Comparison of ENCODE assay signal across 11 cellular contexts in genomic region chr5:61301345-61301744, GRCh38. TPM values are rescaled to one million over a fixed set of nuclear protein-coding genes. Genes with fewer than 3 reads are reported as not detected.
A peak's percentile ranks its signal among the peaks of the same experiment; 100 is the strongest.
DNase-seq lines count a peak whose midpoint lies in the region; TF ChIP-seq lines count a peak whose summit lies in the region.
"Had no signal": no experiment of that assay in that cellular context is flagged by ENCODE, and none has a peak within 500 bp of the region (broad histone marks: within the 10 kb centered on the region; RNA-seq: fewer than 3 reads in every experiment).

No MANE protein-coding gene starts in this region.

- H3K9me3 ChIP-seq in thymus (ENCODE audit: control insufficient read depth) = no peaks in the 10 kb centered on the region

- H3K27me3 ChIP-seq in thymus (ENCODE audit: control insufficient read depth, insufficient read depth) = no peaks in the 10 kb centered on the region

- no peaks in the 10 kb centered on the region for H3K9me3 Mint-ChIP-seq in HFFc6
- H3K9me3 Mint-ChIP-seq: stimulated activated memory B cell treated with anti-CD40 and anti-IgM and Interleukin-4, amounts not matched to agents 10 μg/mL and 1 μg/mL and 100 μg/mL, for 72 hours had no signal

- peak; percentile 33; the same call in 1 of the 2 replicates for TF ChIP-seq CTCF in HFFc6 (IDR thresholded peaks at IDR 0.05)

- H3K27me3 Mint-ChIP-seq in HFFc6 (ENCODE audit: insufficient read depth) = peaks cover 1% of the 10 kb centered on the region

- WGBS in thymus = 90% methylated on average over 1 of the region's 1 CpG

- no peaks in the 10 kb centered on the region for H3K36me3 ChIP-seq in thymus (ENCODE audit: control insufficient read depth, insufficient read depth)

- peak overlapping the region; percentile 99 for H3K27ac Mint-ChIP-seq in HFFc6
- H3K27ac Mint-ChIP-seq: stimulated activated memory B cell treated with anti-CD40 and anti-IgM and Interleukin-4, amounts not matched to agents 10 μg/mL and 1 μg/mL and 100 μg/mL, for 72 hours had no signal

- peak overlapping the region; percentile 88 for H3K4me3 Mint-ChIP-seq in HFFc6
- H3K4me3 Mint-ChIP-seq: stimulated activated memory B cell treated with anti-CD40 and anti-IgM and Interleukin-4, amounts not matched to agents 10 μg/mL and 1 μg/mL and 100 μg/mL, for 72 hours had no signal

- H3K4me1 ChIP-seq in thymus (ENCODE audit: control insufficient read depth, insufficient read depth, low read length) = no peaks in the 10 kb centered on the region

- DNase-seq in HFFc6 (peak; percentile 77), caudate nucleus (lab: John Stamatoyannopoulos, UW) (peak in 18 of 61 donors; percentile 6 to 80 (median 34)), iris pigment epithelial cell (ENCODE audit: low read depth) (peak; percentile 49), iPS-NIHi7 (ENCODE audit: extremely low spot score) (no peak), NCI-H345 treated with DMSO at 0.1 percent for 48 hours (lab: John Stamatoyannopoulos, UW; ENCODE audit: unreplicated experiment) (no peak), HuH-7 (ENCODE audit: low spot score) (no peak)
- DNase-seq in activated CD4-positive, alpha-beta T cell treated with anti-CD3 and anti-CD28 coated beads for 1 hour = no peak
- DNase-seq: NCI-H187, SHP77 treated with DMSO at 0.1 percent for 48 hours had no signal

- no peak overlapping the region for H3K4me3 ChIP-seq in thymus (ENCODE audit: low read length)

- peaks cover 93% of the 10 kb centered on the region for H3K4me1 Mint-ChIP-seq in HFFc6 (ENCODE audit: low read depth)

- peaks cover 11% of the 10 kb centered on the region; the same call in 1 of the 2 replicates for H3K36me3 Mint-ChIP-seq in HFFc6 (ENCODE audit: low read depth)
- H3K36me3 Mint-ChIP-seq: stimulated activated memory B cell treated with anti-CD40 and anti-IgM and Interleukin-4, amounts not matched to agents 10 μg/mL and 1 μg/mL and 100 μg/mL, for 72 hours had no signal

- H3K27ac ChIP-seq in caudate nucleus (ENCODE audit: low read depth, low read length) = peak overlapping the region; percentile 58
- peak overlapping the region; percentile 42 for H3K27ac ChIP-seq in thymus (ENCODE audit: low read depth)

RNA-seq across cellular contexts. Expression of gene ZSWIM6, which starts 30.7 kb away (rescaled TPM):
- 10 to 100 TPM in 5 of 6 experiments, 1 to 10 TPM in 1; 9.7 to 13.5 (median 11.7) TPM for total RNA-seq in HFFc6 (2021; fragmentation: NEBNext Ultra II Directional; extraction: Animal tissue kit (Norgen Biotek cat#: 25700))
- polyA plus RNA-seq in thymus = 9.0 TPM

Comparison
In these comparisons a context has a peak if more than half of its experiments do, and no peak if none do; other contexts are left out.
1. DNase-seq: peak in HFFc6 (single experiment) and iris pigment epithelial cell (single experiment); none in activated CD4-positive, alpha-beta T cell treated with anti-CD3 and anti-CD28 coated beads for 1 hour (single experiment), iPS-NIHi7 (single experiment), NCI-H345 treated with DMSO at 0.1 percent for 48 hours (single experiment) and HuH-7 (single experiment).